ENCODE assay signal across 8 cellular contexts in the genomic region with DNA sequence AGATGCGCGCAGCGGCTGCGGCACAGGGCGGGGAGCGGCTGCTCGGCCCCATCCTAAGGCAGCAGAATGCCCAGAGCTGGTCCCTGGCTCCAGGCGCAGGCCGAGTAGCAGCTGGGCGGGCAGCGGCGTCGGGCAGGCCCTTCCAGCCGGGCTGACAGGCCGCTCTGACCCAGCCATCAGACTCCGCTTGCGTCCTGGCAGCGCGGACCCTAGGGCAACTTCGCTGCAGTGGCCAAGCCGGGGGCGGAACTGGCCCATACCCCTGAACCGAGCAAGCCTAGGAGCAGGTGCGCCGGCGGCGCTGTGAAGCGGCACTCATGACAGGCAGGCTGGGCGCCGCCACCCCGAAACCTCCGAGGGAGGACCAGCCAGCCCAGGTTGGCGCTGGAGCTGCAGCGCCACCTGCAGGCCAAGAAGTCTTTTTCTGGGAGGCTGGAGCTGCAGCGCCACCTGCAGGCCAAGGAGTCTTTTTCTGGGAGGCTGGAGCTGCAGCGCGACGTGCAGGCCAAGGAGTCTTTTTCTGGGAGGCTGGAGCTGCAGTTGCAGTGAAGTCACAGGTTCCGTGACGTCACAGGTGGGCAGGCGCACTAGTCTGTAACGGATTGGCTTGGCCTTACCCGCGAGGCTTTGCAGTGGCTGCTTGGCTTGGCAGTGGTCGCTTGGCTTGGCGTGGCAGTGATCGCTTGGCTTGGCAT.
DNase-seq lines count a peak whose midpoint lies in the region; ATAC-seq and TF ChIP-seq lines count a peak whose summit lies in the region.
"Not testable (repeated sequence)": the region's sequence is repeated elsewhere in the genome, so short reads cannot be mapped to it uniquely, and the experiment has no call there.

No MANE protein-coding gene starts in this region.

- H3K9me3 ChIP-seq in BE2C = not testable (repeated sequence)

- H3K27me3 ChIP-seq in BE2C = not testable (repeated sequence)

- H3K4me1 ChIP-seq in BE2C = not testable (repeated sequence)

- not testable (repeated sequence) for H3K4me3 ChIP-seq in BE2C (ENCODE audit: low read depth, low read length); fibroblast of pulmonary artery (replicated peaks; ENCODE audit: low read depth, low read length)

- TF ChIP-seq CTCF in BE2C (IDR thresholded peaks at IDR 0.05; ENCODE audit: low read depth, low read length) (peak; percentile 50), fibroblast of pulmonary artery (IDR thresholded peaks at IDR 0.05; ENCODE audit: low read length, missing control alignments) (peak; percentile 55)

- peak; percentile 71 for ATAC-seq in GM21360 (IDR thresholded peaks at IDR 0.05; ENCODE audit: unreplicated experiment)

- not testable (repeated sequence) for H3K36me3 ChIP-seq in BE2C

- in situ Hi-C loops in KBM-7 (cut with MboI; ENCODE audit: low pct_unique_long_range_greater_than_20kb, low sequenced_read_pairs) = not testable (repeated sequence)

- DNase-seq in BE2C (peak; percentile 26), KBM-7 (peak; percentile 58), T-helper 9 cell (peak; percentile 59), fibroblast of pulmonary artery (ENCODE audit: low read depth) (peak; percentile 59), myocyte (ENCODE audit: low read depth) (peak; percentile 72)
- peak; percentile 80 for DNase-seq in activated naive CD4-positive, alpha-beta T cell treated with anti-CD3 and anti-CD28 coated beads, Interleukin-2, amount 50 U/mL, for 16 hours
- peak; percentile 52 to 73 (median 60) for DNase-seq in stimulated activated CD4-positive, alpha-beta T cell treated with anti-CD3 and anti-CD28 coated beads, TNF-alpha, amount 100 ng/mL, for 48 hours (ENCODE audit: low read depth in 3 of 3)

Comparison
In these comparisons a context has a peak if more than half of its experiments do, and no peak if none do; other contexts are left out.
1. DNase-seq: peak in every context shown above with its lines; median percentile 80 in activated naive CD4-positive, alpha-beta T cell treated with anti-CD3 and anti-CD28 coated beads, Interleukin-2, amount 50 U/mL, for 16 hours; 72 in myocyte; 60 in stimulated activated CD4-positive, alpha-beta T cell treated with anti-CD3 and anti-CD28 coated beads, TNF-alpha, amount 100 ng/mL, for 48 hours; 59 in T-helper 9 cell; 59 in fibroblast of pulmonary artery; 58 in KBM-7; 26 in BE2C.